19 cellular contexts compared by ENCODE assay signal in genomic region chr10:112826018-112826697, GRCh38.
A peak's percentile ranks its signal among the peaks of the same experiment; 100 is the strongest.
DNase-seq lines count a peak whose midpoint lies in the region; ATAC-seq, FAIRE-seq and TF ChIP-seq lines count a peak whose summit lies in the region.
"Had no signal": no experiment of that assay in that cellular context is flagged by ENCODE, and none has a peak within 500 bp of the region (broad histone marks: within the 10 kb centered on the region; RNA-seq: fewer than 3 reads in every experiment).

No MANE protein-coding gene starts in this region.

- H3K4me3 ChIP-seq in SK-N-SH (ENCODE audit: low read depth in 2 of 2, low read length in 1 of 2), result no peak overlapping the region
- no peak overlapping the region for H3K4me3 ChIP-seq in body of pancreas
- H3K4me3 ChIP-seq in keratinocyte (ENCODE audit: control insufficient read depth in 2 of 3, extremely low read depth in 1 of 3, insufficient read depth in 2 of 3, low read depth in 1 of 3, low read length in 3 of 3), result no peak overlapping the region
- H3K4me3 ChIP-seq in thoracic aorta, result peak overlapping the region; percentile 15
- H3K4me3 ChIP-seq: K562 had no signal

- H3K9me3 ChIP-seq in SK-N-SH, result no peaks in the 10 kb centered on the region
- no peaks in the 10 kb centered on the region for H3K9me3 ChIP-seq in body of pancreas
- H3K9me3 ChIP-seq in keratinocyte (ENCODE audit: control insufficient read depth, low read depth, low read length), result no peaks in the 10 kb centered on the region
- no peaks in the 10 kb centered on the region for H3K9me3 ChIP-seq in thoracic aorta

- H3K9me2 ChIP-seq in SK-N-SH, result no peaks in the 10 kb centered on the region

- H3K9me1 ChIP-seq in keratinocyte (ENCODE audit: control insufficient read depth, extremely low read depth, insufficient read depth, low read length), result no peaks in the 10 kb centered on the region

- no peaks in the 10 kb centered on the region for H3K36me3 ChIP-seq in SK-N-SH (replicated peaks in 1 of 2; ENCODE audit: control insufficient read depth in 1 of 2, insufficient read depth in 2 of 2, low read length in 1 of 2)
- no peaks in the 10 kb centered on the region for H3K36me3 ChIP-seq in body of pancreas (replicated peaks in 1 of 2; ENCODE audit: insufficient read depth in 1 of 2, low read depth in 2 of 2)
- H3K36me3 ChIP-seq in keratinocyte (ENCODE audit: control insufficient read depth in 2 of 2, extremely low read depth in 1 of 2, insufficient read depth in 2 of 2, low read length in 2 of 2), result no peaks in the 10 kb centered on the region
- H3K36me3 ChIP-seq in thoracic aorta, result no peaks in the 10 kb centered on the region

- no peak overlapping the region for H2AFZ ChIP-seq in SK-N-SH (ENCODE audit: low read depth)
- H2AFZ ChIP-seq in keratinocyte (ENCODE audit: control insufficient read depth, low read length), result no peak overlapping the region

- H3F3A ChIP-seq in SK-N-SH (replicated peaks; ENCODE audit: insufficient read depth), result no peaks in the 10 kb centered on the region

- H3K27me3 ChIP-seq in SK-N-SH (ENCODE audit: insufficient read depth) (no peaks in the 10 kb centered on the region), body of pancreas (no peaks in the 10 kb centered on the region), keratinocyte (ENCODE audit: control insufficient read depth, extremely low read depth, insufficient read depth, low read length) (no peaks in the 10 kb centered on the region), thoracic aorta (replicated peaks; ENCODE audit: insufficient read depth) (no peaks in the 10 kb centered on the region)

- H3K27ac ChIP-seq in SK-N-SH (ENCODE audit: low read depth in 2 of 2, low read length in 1 of 2) (no peak overlapping the region), body of pancreas (peak overlapping the region in 1 of 4 donors; percentile 35), keratinocyte (ENCODE audit: control insufficient read depth, insufficient read depth, low read length) (no peak overlapping the region), thoracic aorta (no peak overlapping the region)

- FAIRE-seq in keratinocyte (lab: Jason Lieb, UNC), result peak; percentile 63
- FAIRE-seq: A204.1, H54, K562 had no signal

- DNase-seq in SK-N-SH, result peak; percentile 44
- peak in 3 of 4 donors; percentile 31 to 42 (median 36) for DNase-seq in body of pancreas
- DNase-seq in keratinocyte (ENCODE audit: low read depth, low spot score), result no peak
- no peak for DNase-seq in thoracic aorta (ENCODE audit: low spot score)
- no peak for DNase-seq in posterior cingulate gyrus
- no peak for DNase-seq in central memory CD4-positive, alpha-beta T cell
- DNase-seq: DMS79, NCI-H1105, NCI-H146, NCI-H2029, NCI-H2227 treated with DMSO at 0.1 percent for 48 hours, NCI-H510A treated with DMSO at 0.1 percent for 48 hours, NCI-H748 treated with DMSO at 0.1 percent for 48 hours, SIG-M5 had no signal

- TF ChIP-seq EP300 in SK-N-SH (IDR thresholded peaks at IDR 0.05; ENCODE audit: borderline replicate concordance in 1 of 2, low read depth in 1 of 2, low read length in 1 of 2), result no peak

- no peak for TF ChIP-seq CTCF in SK-N-SH (IDR thresholded peaks at IDR 0.05)
- TF ChIP-seq CTCF in body of pancreas (IDR thresholded peaks at IDR 0.05), result no peak
- no peak for TF ChIP-seq CTCF in keratinocyte (optimal IDR thresholded peaks at IDR 0.05 in 1 of 3, IDR thresholded peaks at IDR 0.05 in 1 of 3, conservative IDR thresholded peaks at IDR 0.05 in 1 of 3; ENCODE audit: extremely low read depth in 1 of 3, insufficient read depth in 2 of 3, low read length in 3 of 3)
- no peak for TF ChIP-seq CTCF in thoracic aorta (IDR thresholded peaks at IDR 0.05)

- CTCF ChIA-PET in SK-N-SH (lab: Yijun Ruan, JAX), result interaction anchor here (0.9 to 1.2 kb wide), 2 partner anchors 10 to 12 kb away, joined by 3 to 4 read pairs; no protein-coding TSS in a partner anchor

- POLR2A ChIA-PET in SK-N-SH (lab: Yijun Ruan, JAX), result no interaction called here

- dilution Hi-C loops in keratinocyte (cut with MboI; ENCODE audit: extremely low pct_ligation_motif_present, low sequenced_read_pairs), result no loop called here

- H3K9ac ChIP-seq in SK-N-SH (no peak overlapping the region), keratinocyte (ENCODE audit: control insufficient read depth, extremely low read depth, insufficient read depth, low read length) (no peak overlapping the region)

- intact Hi-C loops in body of pancreas (cut with DNase I), result no loop called here
- intact Hi-C loops in posterior cingulate gyrus (cut with DNase I), result no loop called here

- ATAC-seq in SK-N-SH treated with all-trans-retinoic acid at 6 μM for 48 hours, result no peak
- ATAC-seq in body of pancreas, result peak; percentile 30
- ATAC-seq in thoracic aorta (ENCODE audit: insufficient number of reproducible peaks, low FRiP score, low read depth), result no peak
- ATAC-seq: K562, Panc1 had no signal

- no peak overlapping the region for H3K4me2 ChIP-seq in SK-N-SH
- peak overlapping the region; percentile 37 for H3K4me2 ChIP-seq in keratinocyte (ENCODE audit: control insufficient read depth, extremely low read depth, insufficient read depth, low read depth, low read length)

- no peak for TF ChIP-seq POLR2A in body of pancreas (IDR thresholded peaks at IDR 0.05)

- H3K4me1 ChIP-seq in SK-N-SH (ENCODE audit: control insufficient read depth in 1 of 2, insufficient read depth in 2 of 2, low read depth in 1 of 2, low read length in 1 of 2), result peaks cover 0 to 13% of the 10 kb centered on the region in 2 experiments; a peak in 2 of 4 replicates
- H3K4me1 ChIP-seq in body of pancreas, result no peaks in the 10 kb centered on the region
- peaks cover 16% of the 10 kb centered on the region for H3K4me1 ChIP-seq in keratinocyte (ENCODE audit: control insufficient read depth, extremely low read depth, insufficient read depth, low read length)
- H3K4me1 ChIP-seq in thoracic aorta (ENCODE audit: control insufficient read depth in 1 of 2, low read depth in 2 of 2), result peaks cover 0 to 13% of the 10 kb centered on the region in 2 donors

- WGBS in SK-N-SH (ENCODE audit: low lambda C conversion rate), result 76% methylated on average over 7 of the region's 7 CpGs
- 44 to 48% methylated on average over 7 of the region's 7 CpGs for WGBS in body of pancreas, 2 donors

- no peaks in the 10 kb centered on the region for H4K20me1 ChIP-seq in SK-N-SH (ENCODE audit: insufficient read depth)
- H4K20me1 ChIP-seq in keratinocyte (ENCODE audit: control insufficient read depth, extremely low read depth, insufficient read depth, low read length), result no peaks in the 10 kb centered on the region

- TF ChIP-seq RAD21 in SK-N-SH (IDR thresholded peaks at IDR 0.05; ENCODE audit: low read length), result no peak

- H3K79me2 ChIP-seq in SK-N-SH (ENCODE audit: insufficient read depth), result no peaks in the 10 kb centered on the region
- H3K79me2 ChIP-seq in keratinocyte (ENCODE audit: control insufficient read depth, insufficient read depth, low read length), result no peaks in the 10 kb centered on the region

TF ChIP-seq in SK-N-SH, 30 proteins besides CTCF, POLR2A, EP300 and RAD21:
- TF ChIP-seq GATA2 (CRISPR knock-in tag; IDR thresholded peaks at IDR 0.05) (peak; percentile 54; the same call in 1 of the 2 replicates), GABPA (IDR thresholded peaks at IDR 0.05; ENCODE audit: low read depth) (no peak)
TF ChIP-seq in SK-N-SH: peak in this region for 1.

TF ChIP-seq in SK-N-SH treated with all-trans-retinoic acid at 6 μM for 48 hours, 23 proteins besides CTCF, POLR2A, EP300 and RAD21:
- TF ChIP-seq ZC3H10 (CRISPR knock-in tag; IDR thresholded peaks at IDR 0.05) (no peak), PATZ1 (CRISPR knock-in tag; IDR thresholded peaks at IDR 0.05; ENCODE audit: borderline replicate concordance) (no peak), CREB5 (CRISPR knock-in tag; IDR thresholded peaks at IDR 0.05; ENCODE audit: low read depth) (no peak), RARB (CRISPR knock-in tag; IDR thresholded peaks at IDR 0.05) (no peak), CSDC2 (CRISPR knock-in tag; IDR thresholded peaks at IDR 0.05) (no peak), CSRNP3 (CRISPR knock-in tag; IDR thresholded peaks at IDR 0.05) (no peak), ZNF565 (CRISPR knock-in tag; conservative IDR thresholded peaks at IDR 0.05; ENCODE audit: low read depth) (no peak), ISL1 (CRISPR knock-in tag; IDR thresholded peaks at IDR 0.05) (no peak)
TF ChIP-seq in SK-N-SH treated with all-trans-retinoic acid at 6 μM for 48 hours: peak in this region for 0.

Comparison
In these comparisons a context has a peak if more than half of its experiments do, and no peak if none do; other contexts are left out.
1. DNase-seq: peak in SK-N-SH (single experiment) and body of pancreas (3 of 4); none in keratinocyte (single experiment), thoracic aorta (single experiment), posterior cingulate gyrus (0 of 10) and central memory CD4-positive, alpha-beta T cell (single experiment).